Comparison of ENCODE assay signal across 10 cellular contexts in the genomic region with DNA sequence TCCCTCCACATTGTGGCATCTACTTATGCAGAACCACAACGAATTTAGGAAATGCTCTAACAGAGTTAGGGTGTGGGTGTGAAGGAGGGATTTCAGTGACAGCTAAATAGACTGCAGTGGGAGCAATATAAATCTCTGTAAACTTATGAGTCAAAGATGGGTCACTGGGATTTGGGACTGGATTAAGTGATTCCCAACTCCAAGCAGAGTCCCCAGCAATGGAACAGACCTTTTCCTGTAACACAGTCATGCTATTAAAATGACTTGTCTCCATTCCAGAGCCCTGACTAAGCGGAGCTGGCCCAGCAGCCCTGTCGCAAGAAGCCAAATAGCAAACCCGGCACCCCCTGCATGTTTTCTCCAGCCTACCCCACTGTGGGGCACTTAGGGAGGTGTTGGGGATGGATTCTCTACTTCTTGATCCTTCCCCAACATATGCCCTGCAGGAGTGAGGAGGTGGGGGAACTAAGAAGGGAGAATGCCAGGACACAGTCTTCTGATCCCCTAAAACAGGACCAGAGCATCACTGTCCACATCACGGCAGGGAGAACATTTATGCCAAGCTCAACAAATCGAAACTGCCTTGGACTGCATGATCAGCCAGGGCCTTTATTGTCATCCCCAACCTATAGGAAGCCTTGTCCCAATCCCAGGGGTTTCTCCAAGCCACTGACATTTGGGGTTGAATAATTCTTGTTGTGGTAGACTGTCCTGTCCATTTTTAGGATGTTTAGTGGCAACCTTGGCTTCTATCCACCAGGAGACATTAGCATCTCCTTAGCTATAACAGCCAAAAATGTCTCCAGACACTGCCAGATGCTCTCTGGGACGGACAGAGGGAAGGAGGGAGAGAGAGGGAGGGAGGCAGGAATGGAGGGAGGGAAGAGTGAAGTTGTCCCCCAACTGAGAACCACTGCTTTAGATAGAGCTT. TPM values are rescaled to one million over a fixed set of nuclear protein-coding genes. Genes with fewer than 3 reads are reported as not detected.
DNase-seq lines count a peak whose midpoint lies in the region; ATAC-seq, FAIRE-seq and TF ChIP-seq lines count a peak whose summit lies in the region.
"Had no signal": no experiment of that assay in that cellular context is flagged by ENCODE, and none has a peak within 500 bp of the region (broad histone marks: within the 10 kb centered on the region; RNA-seq: fewer than 3 reads in every experiment).

No MANE protein-coding gene starts in this region.

- ATAC-seq in pancreas (peak in 3 of 4 donors; percentile 17 to 50 (median 38)), GM19023 (IDR thresholded peaks at IDR 0.05; ENCODE audit: unreplicated experiment) (no peak)
- ATAC-seq: T-helper 17 cell had no signal

- no peak for FAIRE-seq in pancreas (lab: Jason Lieb, UNC)
- FAIRE-seq: D721Med had no signal

- H3K9ac ChIP-seq in SK-N-MC (ENCODE audit: insufficient read length): peak overlapping the region; percentile 10

- intact Hi-C loops in pancreas (cut with DNase I): no loop called here

- H3K4me3 ChIP-seq in SK-N-MC: no peak overlapping the region
- H3K4me3 ChIP-seq in fibroblast of pulmonary artery (replicated peaks; ENCODE audit: low read depth, low read length): no peak overlapping the region
- H3K4me3 ChIP-seq in pancreas: no peak overlapping the region

- H3K27ac ChIP-seq in SK-N-MC (no peak overlapping the region), pancreas (peak overlapping the region in 2 of 4 donors; percentile 76 to 80)

- no peaks in the 10 kb centered on the region for H3K9me3 ChIP-seq in SK-N-MC (ENCODE audit: low read depth, low read length)
- no peaks in the 10 kb centered on the region for H3K9me3 ChIP-seq in pancreas

- no peaks in the 10 kb centered on the region for H3K27me3 ChIP-seq in pancreas

- WGBS in pancreas, 2 donors: 68 to 73% methylated on average over 7 of the region's 7 CpGs

- TF ChIP-seq CTCF in AG09319 (IDR thresholded peaks at IDR 0.05; ENCODE audit: low read depth, low read length) (no peak), fibroblast of pulmonary artery (IDR thresholded peaks at IDR 0.05; ENCODE audit: low read length, missing control alignments) (no peak), pancreas (IDR thresholded peaks at IDR 0.05) (no peak)

- peak; percentile 63 for DNase-seq in AG09319 (ENCODE audit: extremely low read depth, low read depth)
- DNase-seq in SK-N-MC (ENCODE audit: low read depth, low spot score): no peak
- peak; percentile 86 for DNase-seq in fibroblast of pulmonary artery (ENCODE audit: low read depth)
- DNase-seq in pancreas: peak in 2 of 6 donors; percentile 23 to 32
- DNase-seq in activated gamma-delta T cell treated with Interleukin-2 at 50 U/mL for 16 hours: no peak
- DNase-seq in NOMO-1 treated with DMSO at 0.1 percent for 48 hours (lab: John Stamatoyannopoulos, UW; ENCODE audit: unreplicated experiment): no peak
- no peak for DNase-seq in SIG-M5 treated with dmso at 0.1 percent for 504 hours (lab: John Stamatoyannopoulos, UW; ENCODE audit: unreplicated experiment)
- DNase-seq: T-helper 17 cell had no signal

- peaks cover 24 to 47% (median 36%) of the 10 kb centered on the region in 3 donors for H3K4me1 ChIP-seq in pancreas

- no peaks in the 10 kb centered on the region for H3K36me3 ChIP-seq in SK-N-MC (ENCODE audit: insufficient read depth, low read length)
- H3K36me3 ChIP-seq in pancreas: peaks cover 0 to 6% (median 0%) of the 10 kb centered on the region in 3 donors

RNA-seq across cellular contexts. Expression of a gene that starts 36.9 kb away (rescaled TPM):
- 100 to 1,000 TPM; 321 to 659 (median 517) TPM for total RNA-seq in pancreas
- polyA plus RNA-seq in pancreas: 1,000 to 10,000 TPM; 1,317 to 2,393 TPM

RNA-seq across cellular contexts. Expression of a gene that starts 37.1 kb away (rescaled TPM):
- 10 to 100 TPM in 1 of 6 donors, 1 to 10 TPM in 5; 4.1 to 13.1 (median 9.8) TPM for total RNA-seq in pancreas
- polyA plus RNA-seq in pancreas: 10 to 100 TPM in 1 of 2 donors, 1 to 10 TPM in 1; 6.1 to 12.2 TPM

Comparison
In these comparisons a context has a peak if more than half of its experiments do, and no peak if none do; other contexts are left out.
1. DNase-seq: peak in AG09319 (single experiment) and fibroblast of pulmonary artery (single experiment); none in SK-N-MC (single experiment), activated gamma-delta T cell treated with Interleukin-2 at 50 U/mL for 16 hours (single experiment), NOMO-1 treated with DMSO at 0.1 percent for 48 hours (single experiment) and SIG-M5 treated with dmso at 0.1 percent for 504 hours (single experiment).